ENCODE assay signal across 1 cellular context in the genomic region with DNA sequence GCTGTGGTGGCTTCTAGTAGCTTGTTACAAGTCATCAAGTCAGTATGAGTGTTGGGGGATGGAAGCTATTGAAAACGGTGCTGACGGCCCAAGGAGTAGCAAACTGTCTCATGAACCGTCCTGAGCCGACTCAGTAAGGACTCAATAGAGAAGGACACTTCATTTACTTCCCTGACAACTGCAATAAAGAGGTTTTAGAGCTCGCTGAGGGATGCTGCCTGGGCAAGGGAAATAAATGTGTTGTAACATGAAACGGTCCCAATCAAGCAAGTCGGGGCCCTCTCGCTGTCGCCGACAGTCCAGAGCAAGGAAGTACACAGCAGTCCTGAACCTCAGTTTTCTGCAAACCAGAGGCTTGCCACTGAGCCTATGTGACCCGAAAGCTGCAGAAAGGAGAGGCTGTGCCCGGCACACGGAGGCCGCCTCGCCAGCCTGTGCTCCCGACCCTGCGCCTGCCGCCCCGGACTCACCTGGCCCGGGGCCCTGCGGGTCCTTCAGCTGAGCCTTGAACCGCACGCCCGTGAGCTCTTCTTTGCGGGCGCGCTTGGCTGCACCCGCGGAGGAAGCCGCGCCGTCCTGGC.
TF ChIP-seq lines count a peak whose summit lies in the region.

No MANE protein-coding gene starts in this region.

TF ChIP-seq in HEK293, 187 proteins besides CTCF, POLR2A, EP300 and RAD21 (continued from another document):
- TF ChIP-seq, protein P1, sequence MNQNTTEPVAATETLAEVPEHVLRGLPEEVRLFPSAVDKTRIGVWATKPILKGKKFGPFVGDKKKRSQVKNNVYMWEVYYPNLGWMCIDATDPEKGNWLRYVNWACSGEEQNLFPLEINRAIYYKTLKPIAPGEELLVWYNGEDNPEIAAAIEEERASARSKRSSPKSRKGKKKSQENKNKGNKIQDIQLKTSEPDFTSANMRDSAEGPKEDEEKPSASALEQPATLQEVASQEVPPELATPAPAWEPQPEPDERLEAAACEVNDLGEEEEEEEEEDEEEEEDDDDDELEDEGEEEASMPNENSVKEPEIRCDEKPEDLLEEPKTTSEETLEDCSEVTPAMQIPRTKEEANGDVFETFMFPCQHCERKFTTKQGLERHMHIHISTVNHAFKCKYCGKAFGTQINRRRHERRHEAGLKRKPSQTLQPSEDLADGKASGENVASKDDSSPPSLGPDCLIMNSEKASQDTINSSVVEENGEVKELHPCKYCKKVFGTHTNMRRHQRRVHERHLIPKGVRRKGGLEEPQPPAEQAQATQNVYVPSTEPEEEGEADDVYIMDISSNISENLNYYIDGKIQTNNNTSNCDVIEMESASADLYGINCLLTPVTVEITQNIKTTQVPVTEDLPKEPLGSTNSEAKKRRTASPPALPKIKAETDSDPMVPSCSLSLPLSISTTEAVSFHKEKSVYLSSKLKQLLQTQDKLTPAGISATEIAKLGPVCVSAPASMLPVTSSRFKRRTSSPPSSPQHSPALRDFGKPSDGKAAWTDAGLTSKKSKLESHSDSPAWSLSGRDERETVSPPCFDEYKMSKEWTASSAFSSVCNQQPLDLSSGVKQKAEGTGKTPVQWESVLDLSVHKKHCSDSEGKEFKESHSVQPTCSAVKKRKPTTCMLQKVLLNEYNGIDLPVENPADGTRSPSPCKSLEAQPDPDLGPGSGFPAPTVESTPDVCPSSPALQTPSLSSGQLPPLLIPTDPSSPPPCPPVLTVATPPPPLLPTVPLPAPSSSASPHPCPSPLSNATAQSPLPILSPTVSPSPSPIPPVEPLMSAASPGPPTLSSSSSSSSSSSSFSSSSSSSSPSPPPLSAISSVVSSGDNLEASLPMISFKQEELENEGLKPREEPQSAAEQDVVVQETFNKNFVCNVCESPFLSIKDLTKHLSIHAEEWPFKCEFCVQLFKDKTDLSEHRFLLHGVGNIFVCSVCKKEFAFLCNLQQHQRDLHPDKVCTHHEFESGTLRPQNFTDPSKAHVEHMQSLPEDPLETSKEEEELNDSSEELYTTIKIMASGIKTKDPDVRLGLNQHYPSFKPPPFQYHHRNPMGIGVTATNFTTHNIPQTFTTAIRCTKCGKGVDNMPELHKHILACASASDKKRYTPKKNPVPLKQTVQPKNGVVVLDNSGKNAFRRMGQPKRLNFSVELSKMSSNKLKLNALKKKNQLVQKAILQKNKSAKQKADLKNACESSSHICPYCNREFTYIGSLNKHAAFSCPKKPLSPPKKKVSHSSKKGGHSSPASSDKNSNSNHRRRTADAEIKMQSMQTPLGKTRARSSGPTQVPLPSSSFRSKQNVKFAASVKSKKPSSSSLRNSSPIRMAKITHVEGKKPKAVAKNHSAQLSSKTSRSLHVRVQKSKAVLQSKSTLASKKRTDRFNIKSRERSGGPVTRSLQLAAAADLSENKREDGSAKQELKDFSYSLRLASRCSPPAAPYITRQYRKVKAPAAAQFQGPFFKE (tag by site-specific recombination; IDR thresholded peaks at IDR 0.05; ENCODE audit: borderline replicate concordance): peak; percentile 91; the same call in 1 of the 2 replicates
- TF ChIP-seq REST (tag by site-specific recombination; IDR thresholded peaks at IDR 0.05) (peak; percentile 32; the same call in 1 of the 2 replicates), ZNF610 (tag by site-specific recombination; IDR thresholded peaks at IDR 0.05; ENCODE audit: borderline replicate concordance) (no peak), ZBTB20 (tag by site-specific recombination; IDR thresholded peaks at IDR 0.05) (peak; percentile 96), GLI4 (tag by site-specific recombination; IDR thresholded peaks at IDR 0.05) (0 out of 2 replicates have a peak, but pooled peaks have one; percentile 23), ZNF121 (tag by site-specific recombination; IDR thresholded peaks at IDR 0.05) (0 out of 2 replicates have a peak, but pooled peaks have one; percentile 33), ZNF600 (tag by site-specific recombination; IDR thresholded peaks at IDR 0.05) (peak; percentile 82), ZNF518A (tag by site-specific recombination; conservative IDR thresholded peaks at IDR 0.05; ENCODE audit: low read depth) (no peak), ZNF658 (tag by site-specific recombination; IDR thresholded peaks at IDR 0.05) (no peak)
- TF ChIP-seq, protein P2, sequence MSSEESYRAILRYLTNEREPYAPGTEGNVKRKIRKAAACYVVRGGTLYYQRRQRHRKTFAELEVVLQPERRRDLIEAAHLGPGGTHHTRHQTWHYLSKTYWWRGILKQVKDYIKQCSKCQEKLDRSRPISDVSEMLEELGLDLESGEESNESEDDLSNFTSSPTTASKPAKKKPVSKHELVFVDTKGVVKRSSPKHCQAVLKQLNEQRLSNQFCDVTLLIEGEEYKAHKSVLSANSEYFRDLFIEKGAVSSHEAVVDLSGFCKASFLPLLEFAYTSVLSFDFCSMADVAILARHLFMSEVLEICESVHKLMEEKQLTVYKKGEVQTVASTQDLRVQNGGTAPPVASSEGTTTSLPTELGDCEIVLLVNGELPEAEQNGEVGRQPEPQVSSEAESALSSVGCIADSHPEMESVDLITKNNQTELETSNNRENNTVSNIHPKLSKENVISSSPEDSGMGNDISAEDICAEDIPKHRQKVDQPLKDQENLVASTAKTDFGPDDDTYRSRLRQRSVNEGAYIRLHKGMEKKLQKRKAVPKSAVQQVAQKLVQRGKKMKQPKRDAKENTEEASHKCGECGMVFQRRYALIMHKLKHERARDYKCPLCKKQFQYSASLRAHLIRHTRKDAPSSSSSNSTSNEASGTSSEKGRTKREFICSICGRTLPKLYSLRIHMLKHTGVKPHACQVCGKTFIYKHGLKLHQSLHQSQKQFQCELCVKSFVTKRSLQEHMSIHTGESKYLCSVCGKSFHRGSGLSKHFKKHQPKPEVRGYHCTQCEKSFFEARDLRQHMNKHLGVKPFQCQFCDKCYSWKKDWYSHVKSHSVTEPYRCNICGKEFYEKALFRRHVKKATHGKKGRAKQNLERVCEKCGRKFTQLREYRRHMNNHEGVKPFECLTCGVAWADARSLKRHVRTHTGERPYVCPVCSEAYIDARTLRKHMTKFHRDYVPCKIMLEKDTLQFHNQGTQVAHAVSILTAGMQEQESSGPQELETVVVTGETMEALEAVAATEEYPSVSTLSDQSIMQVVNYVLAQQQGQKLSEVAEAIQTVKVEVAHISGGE (tag by site-specific recombination; conservative IDR thresholded peaks at IDR 0.05; ENCODE audit: low read depth): no peak
